Comparison of ENCODE assay signal across 15 cellular contexts in the genomic region with DNA sequence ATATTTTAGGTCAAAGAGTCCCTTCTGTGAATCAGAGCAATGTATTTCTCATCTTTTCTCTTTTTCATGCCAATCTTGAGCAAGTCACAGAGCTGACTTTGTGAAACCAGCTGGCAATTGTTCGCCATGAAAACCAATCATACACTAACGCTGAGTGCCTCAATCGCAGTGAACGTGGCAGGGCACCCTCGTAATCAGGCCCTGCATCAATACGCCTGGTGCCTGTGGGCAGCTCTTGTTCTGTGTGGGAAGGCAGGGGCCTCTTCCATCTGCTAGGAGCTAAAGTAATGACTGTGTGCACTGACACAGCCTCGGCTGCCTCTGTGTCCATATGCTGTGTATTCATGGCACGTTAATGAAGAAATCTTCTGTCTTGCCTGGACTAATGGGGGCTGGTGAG. TPM values are rescaled to one million over a fixed set of nuclear protein-coding genes. Genes with fewer than 3 reads are reported as not detected.
A peak's percentile ranks its signal among the peaks of the same experiment; 100 is the strongest.
DNase-seq lines count a peak whose midpoint lies in the region; ATAC-seq and TF ChIP-seq lines count a peak whose summit lies in the region.
"Had no signal": no experiment of that assay in that cellular context is flagged by ENCODE, and none has a peak within 500 bp of the region (broad histone marks: within the 10 kb centered on the region; RNA-seq: fewer than 3 reads in every experiment).

No MANE protein-coding gene starts in this region.

- H3K27ac ChIP-seq in WERI-Rb-1 (peak overlapping the region; percentile 9; the same call in 1 of the 2 replicates), caudate nucleus (ENCODE audit: low read depth, low read length) (no peak overlapping the region)
- H3K27ac ChIP-seq: C4-2B had no signal

- peak; percentile 59 for DNase-seq in NCI-H2171 treated with DMSO at 0.1 percent for 48 hours (lab: John Stamatoyannopoulos, UW)
- DNase-seq in NCI-H2171 (lab: John Stamatoyannopoulos, UW): no peak
- DNase-seq in WERI-Rb-1: peak; percentile 28
- DNase-seq in glutamatergic neuron: no peak
- DNase-seq in caudate nucleus (lab: John Stamatoyannopoulos, UW): no peak
- no peak for DNase-seq in DMS153 (lab: John Stamatoyannopoulos, UW)
- DNase-seq in Right ventricle myocardium superior: no peak
- DNase-seq: 8988T; AML-193; CD4-positive, alpha-beta memory T cell; DMS53; GF-D8; GOT3 had no signal

- intact Hi-C loops in Right ventricle myocardium superior (cut with DNase I): no loop called here

- H3K36me3 ChIP-seq in WERI-Rb-1: no peaks in the 10 kb centered on the region
- H3K36me3 ChIP-seq: HAP-1 had no signal

- TF ChIP-seq CTCF in WERI-Rb-1 (IDR thresholded peaks at IDR 0.05; ENCODE audit: low read depth, low read length) (no peak), glutamatergic neuron (IDR thresholded peaks at IDR 0.05; ENCODE audit: partially characterized antibody, unreplicated experiment) (no peak)

- no peaks in the 10 kb centered on the region for H3K27me3 ChIP-seq in WERI-Rb-1 (ENCODE audit: insufficient read depth, low read depth, severe bottlenecking)

- no peaks in the 10 kb centered on the region for H3K9me3 ChIP-seq in WERI-Rb-1 (ENCODE audit: severe bottlenecking)
- H3K9me3 ChIP-seq: HAP-1 had no signal

- H3K27me3 Mint-ChIP-seq in glutamatergic neuron (ENCODE audit: unreplicated experiment): peaks cover 7% of the 10 kb centered on the region

- peak overlapping the region; percentile 82 for H3K27ac Mint-ChIP-seq in glutamatergic neuron (ENCODE audit: unreplicated experiment)
- H3K27ac Mint-ChIP-seq: CD4-positive, alpha-beta memory T cell had no signal

- H3K4me3 ChIP-seq in WERI-Rb-1 (ENCODE audit: low read depth, low read length): no peak overlapping the region
- H3K4me3 ChIP-seq: HAP-1 had no signal

- ATAC-seq in Right ventricle myocardium superior (ENCODE audit: poor library complexity): no peak

- peaks cover 3% of the 10 kb centered on the region for H3K9me3 Mint-ChIP-seq in glutamatergic neuron (ENCODE audit: unreplicated experiment)
- H3K9me3 Mint-ChIP-seq: CD4-positive, alpha-beta memory T cell had no signal

- H3K36me3 Mint-ChIP-seq in glutamatergic neuron (ENCODE audit: unreplicated experiment): no peaks in the 10 kb centered on the region
- H3K36me3 Mint-ChIP-seq: CD4-positive, alpha-beta memory T cell had no signal

- H3K4me1 Mint-ChIP-seq in glutamatergic neuron (ENCODE audit: low read depth, unreplicated experiment): peaks cover 32% of the 10 kb centered on the region
- H3K4me1 Mint-ChIP-seq: CD4-positive, alpha-beta memory T cell had no signal

- H3K4me3 Mint-ChIP-seq in glutamatergic neuron (ENCODE audit: unreplicated experiment): peak overlapping the region; percentile 41
- H3K4me3 Mint-ChIP-seq: CD4-positive, alpha-beta memory T cell had no signal

RNA-seq across cellular contexts. Expression of a gene that starts 27.8 kb away (rescaled TPM):
- total RNA-seq in glutamatergic neuron (ENCODE audit: unreplicated experiment) (10.4 TPM), Right ventricle myocardium superior (11.5 TPM)
- total RNA-seq: CD4-positive, alpha-beta memory T cell had no signal

Comparison
In these comparisons a context has a peak if more than half of its experiments do, and no peak if none do; other contexts are left out.
1. DNase-seq: peak in NCI-H2171 treated with DMSO at 0.1 percent for 48 hours (single experiment) and WERI-Rb-1 (single experiment); none in NCI-H2171 (single experiment), glutamatergic neuron (single experiment), caudate nucleus (0 of 61), DMS153 (single experiment) and Right ventricle myocardium superior (single experiment).